Comparison of ENCODE assay signal across 26 cellular contexts in the genomic region with DNA sequence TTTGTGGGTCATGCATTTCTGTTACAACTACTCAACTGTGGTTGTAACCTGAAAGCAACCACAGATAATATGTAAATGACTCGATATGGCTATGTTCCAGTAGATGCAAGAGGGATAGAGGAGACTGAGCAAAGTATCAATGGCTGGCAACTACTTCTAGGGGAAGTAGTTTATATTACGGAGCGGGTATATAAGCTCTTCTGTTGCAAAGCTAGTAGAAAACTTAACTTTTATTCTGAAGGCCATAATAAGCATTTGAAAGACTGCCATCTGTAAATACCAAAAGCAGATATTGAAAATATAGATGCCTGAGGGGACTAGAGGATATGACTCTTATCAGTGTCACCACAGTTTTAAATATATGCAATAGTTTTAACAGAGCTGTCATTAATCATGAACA.
"Had no signal": no experiment of that assay in that cellular context is flagged by ENCODE, and none has a peak within 500 bp of the region (broad histone marks: within the 10 kb centered on the region; RNA-seq: fewer than 3 reads in every experiment).

No MANE protein-coding gene starts in this region.

- H3K36me3 ChIP-seq: colonic mucosa, ovary, right lobe of liver, suprapubic skin, transverse colon, upper lobe of right lung, vagina had no signal

- H3K27ac ChIP-seq: colonic mucosa, epithelial cell of prostate, ovary, right lobe of liver, suprapubic skin, transverse colon, upper lobe of right lung, vagina had no signal

- DNase-seq: colonic mucosa; effector CD8-positive, alpha-beta T cell; endodermal cell; foreskin fibroblast; hypothalamus; immature natural killer cell; islet precursor cell; kidney glomerular epithelial cell; natural killer cell; occipital lobe; ovary; retina; right lobe of liver; small intestine; stimulated activated CD4-positive, alpha-beta T cell treated with anti-CD3 and anti-CD28 coated beads, Interleukin-15, amount 100 ng/mL, for 24 hours; stimulated activated CD4-positive, alpha-beta T cell treated with anti-CD3 and anti-CD28 coated beads, Interleukin-2, amount 100 ng/mL, for 48 hours; stimulated activated CD8-positive, alpha-beta memory T cell treated with anti-CD3 and anti-CD28 coated beads, Interleukin-4, amount 100 ng/mL, for 48 hours; stimulated activated naive CD4-positive, alpha-beta T cell; stimulated activated naive CD8-positive, alpha-beta T cell treated with anti-CD3 and anti-CD28 coated beads, Interleukin-15, amount 100 ng/mL, for 72 hours; transverse colon; upper lobe of right lung had no signal

- H3K9me3 ChIP-seq: colonic mucosa, ovary, right lobe of liver, suprapubic skin, transverse colon, upper lobe of right lung, vagina had no signal

- H3K27me3 ChIP-seq: colonic mucosa, ovary, right lobe of liver, suprapubic skin, transverse colon, upper lobe of right lung, vagina had no signal

- H3K4me1 ChIP-seq: colonic mucosa, right lobe of liver, suprapubic skin, transverse colon, upper lobe of right lung, vagina had no signal

- H3K4me3 ChIP-seq: colonic mucosa, lung, ovary, right lobe of liver, suprapubic skin, transverse colon, upper lobe of right lung, vagina had no signal

- ATAC-seq: esophagus mucosa; natural killer cell; right lobe of liver; stimulated activated naive CD8-positive, alpha-beta T cell treated with anti-CD3 and anti-CD28 coated beads, Interleukin-15, amount 100 ng/mL, for 72 hours; upper lobe of right lung had no signal
